ENCODE assay signal across 8 cellular contexts in genomic region chr7:24821045-24821853, GRCh38.
DNase-seq lines count a peak whose midpoint lies in the region; ATAC-seq and TF ChIP-seq lines count a peak whose summit lies in the region.

No MANE protein-coding gene starts in this region.

- ATAC-seq in HG03135 (IDR thresholded peaks at IDR 0.05; ENCODE audit: unreplicated experiment) (peak; percentile 73), gastroesophageal sphincter (peak; percentile 74)
- peak; percentile 90 for ATAC-seq in activated T-helper 17 cell treated with anti-CD3 and anti-CD28 coated beads, Interleukin-2, amount 50 U/mL, for 72 hours (replicated peaks)

- no peak for TF ChIP-seq EP300 in gastroesophageal sphincter (IDR thresholded peaks at IDR 0.05)

- H3K4me3 ChIP-seq in gastroesophageal sphincter = no peak overlapping the region

- H3K4me3 Mint-ChIP-seq in activated T-helper 17 cell treated with anti-CD3 and anti-CD28 coated beads, Interleukin-2, amount 50 U/mL, for 72 hours = peak overlapping the region; percentile 73

- peaks cover 40% of the 10 kb centered on the region for H3K4me1 Mint-ChIP-seq in activated T-helper 17 cell treated with anti-CD3 and anti-CD28 coated beads, Interleukin-2, amount 50 U/mL, for 72 hours

- H3K9me3 Mint-ChIP-seq in activated T-helper 17 cell treated with anti-CD3 and anti-CD28 coated beads, Interleukin-2, amount 50 U/mL, for 72 hours = no peaks in the 10 kb centered on the region

- 50 to 69% methylated on average over 8 to 10 of the region's 10 CpGs for WGBS in gastroesophageal sphincter (ENCODE audit: low coverage in 1 of 2), 2 donors

- DNase-seq in AG20443 (ENCODE audit: low spot score) (peak; percentile 88), RKO (ENCODE audit: low spot score) (peak; percentile 91), iPS-NIHi7 (ENCODE audit: extremely low spot score) (no peak)
- DNase-seq in stimulated activated CD4-positive, alpha-beta T cell treated with anti-CD3 and anti-CD28 coated beads, Interleukin-12 subunit alpha, Interleukin-12 subunit beta, amount 100 ng/mL, for 4 hours = peak; percentile 59

- TF ChIP-seq CTCF in gastroesophageal sphincter (IDR thresholded peaks at IDR 0.05) = peak in 2 of 4 experiments; percentile 27 to 43

- H3K9me3 ChIP-seq in gastroesophageal sphincter = no peaks in the 10 kb centered on the region

- peaks cover 86% of the 10 kb centered on the region for H3K36me3 Mint-ChIP-seq in activated T-helper 17 cell treated with anti-CD3 and anti-CD28 coated beads, Interleukin-2, amount 50 U/mL, for 72 hours (ENCODE audit: low read depth)

- H3K27me3 ChIP-seq in gastroesophageal sphincter = no peaks in the 10 kb centered on the region

- peak overlapping the region; percentile 95 for H3K27ac Mint-ChIP-seq in activated T-helper 17 cell treated with anti-CD3 and anti-CD28 coated beads, Interleukin-2, amount 50 U/mL, for 72 hours

- in situ Hi-C loops in GM18951 (cut with MboI; ENCODE audit: low sequenced_read_pairs, unreplicated experiment) = no loop called here

- peaks cover 0 to 4% of the 10 kb centered on the region in 2 donors for H3K36me3 ChIP-seq in gastroesophageal sphincter

- H3K27ac ChIP-seq in gastroesophageal sphincter = peak overlapping the region; percentile 24 to 53 (median 37)

- H3K27me3 Mint-ChIP-seq in activated T-helper 17 cell treated with anti-CD3 and anti-CD28 coated beads, Interleukin-2, amount 50 U/mL, for 72 hours = no peaks in the 10 kb centered on the region

- peaks cover 0 to 47% (median 16%) of the 10 kb centered on the region in 3 donors for H3K4me1 ChIP-seq in gastroesophageal sphincter

- TF ChIP-seq POLR2A in GM18951 (IDR thresholded peaks at IDR 0.05; ENCODE audit: extremely low read depth, insufficient read depth, insufficient read length) = peak; percentile 55
- no peak for TF ChIP-seq POLR2A in gastroesophageal sphincter (IDR thresholded peaks at IDR 0.05)
